In the genomic region with DNA sequence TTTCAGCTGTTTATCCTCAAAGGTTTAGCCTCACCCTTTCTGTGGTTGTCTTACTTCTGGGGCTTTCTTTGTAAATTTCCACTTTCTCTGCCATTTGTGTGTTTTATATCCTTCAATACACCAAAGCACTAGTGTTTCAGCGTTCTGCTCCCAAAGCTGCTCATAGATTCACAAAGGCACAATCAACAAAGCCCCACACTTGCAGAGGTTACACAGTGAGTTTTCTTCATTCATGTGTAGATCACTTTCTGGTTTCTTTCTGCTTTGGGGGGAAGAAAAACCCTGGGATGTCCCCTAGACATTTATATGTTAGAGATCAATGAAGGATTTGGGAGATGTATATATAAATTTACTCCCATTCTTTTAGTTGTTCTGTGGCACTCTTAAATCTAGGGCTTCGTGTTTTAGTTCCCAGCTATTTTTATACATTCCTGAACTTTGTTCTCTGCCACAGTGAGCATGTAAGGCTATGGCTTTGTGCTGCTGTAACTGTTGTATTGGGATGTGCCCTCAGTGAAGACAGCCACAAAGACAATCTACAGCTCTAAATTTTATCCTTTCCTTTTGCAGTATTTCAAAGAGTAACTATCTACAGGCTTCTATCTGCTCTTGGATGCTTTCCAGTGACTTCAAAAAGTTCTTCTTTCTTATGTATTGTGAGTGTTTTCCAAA, we compare ENCODE assay signal across 25 cellular contexts.
DNase-seq lines count a peak whose midpoint lies in the region; ATAC-seq, FAIRE-seq and TF ChIP-seq lines count a peak whose summit lies in the region.
"Had no signal": no experiment of that assay in that cellular context is flagged by ENCODE, and none has a peak within 500 bp of the region (broad histone marks: within the 10 kb centered on the region; RNA-seq: fewer than 3 reads in every experiment).

No MANE protein-coding gene starts in this region.

- H3K9ac ChIP-seq in neural progenitor cell = no peak overlapping the region

- H4K20me1 ChIP-seq in GM23338 (replicated peaks; ENCODE audit: insufficient read depth) (no peaks in the 10 kb centered on the region), PC-9 (ENCODE audit: insufficient read depth) (no peaks in the 10 kb centered on the region), hepatocyte (ENCODE audit: insufficient read depth, poor library complexity, severe bottlenecking) (no peaks in the 10 kb centered on the region), neural progenitor cell (ENCODE audit: low read depth) (no peaks in the 10 kb centered on the region)

- H3K4me3 ChIP-seq in GM23338 (no peak overlapping the region), PC-9 (no peak overlapping the region), hepatocyte (no peak overlapping the region), neural progenitor cell (no peak overlapping the region)
- H3K4me3 ChIP-seq: K562, MG63, Peyer's patch, SJCRH30 had no signal

- H3K9me3 Mint-ChIP-seq in GM23338 (no peaks in the 10 kb centered on the region), neural progenitor cell (no peaks in the 10 kb centered on the region)

- no peaks in the 10 kb centered on the region for H3K27me3 Mint-ChIP-seq in GM23338 (ENCODE audit: insufficient read depth, low read depth, poor library complexity)
- H3K27me3 Mint-ChIP-seq in neural progenitor cell (ENCODE audit: insufficient read depth, low read depth) = no peaks in the 10 kb centered on the region

- TF ChIP-seq CTCF in GM23338 (conservative IDR thresholded peaks at IDR 0.05; ENCODE audit: low read depth in 2 of 2) = no peak
- TF ChIP-seq CTCF in PC-9 (conservative IDR thresholded peaks at IDR 0.05) = no peak
- no peak for TF ChIP-seq CTCF in hepatocyte (IDR thresholded peaks at IDR 0.05; ENCODE audit: poor library complexity)
- no peak for TF ChIP-seq CTCF in neural progenitor cell (IDR thresholded peaks at IDR 0.05)

- H3K4me2 ChIP-seq in GM23338 = peak overlapping the region; percentile 21
- no peak overlapping the region for H3K4me2 ChIP-seq in PC-9
- peak overlapping the region; percentile 23 for H3K4me2 ChIP-seq in hepatocyte
- H3K4me2 ChIP-seq in neural progenitor cell = peak overlapping the region; percentile 8

- H3K36me3 ChIP-seq in GM23338 (ENCODE audit: insufficient read depth) (no peaks in the 10 kb centered on the region), PC-9 (ENCODE audit: low read depth) (no peaks in the 10 kb centered on the region), hepatocyte (replicated peaks; ENCODE audit: insufficient read depth, low read depth) (no peaks in the 10 kb centered on the region), neural progenitor cell (no peaks in the 10 kb centered on the region)
- H3K36me3 ChIP-seq: MG63, Peyer's patch, SJCRH30 had no signal

- FAIRE-seq in RCC 7860 (lab: Jason Lieb, UNC) = no peak
- FAIRE-seq: GM18507, HepG2, K562 had no signal

- H3K79me2 ChIP-seq in GM23338 (replicated peaks; ENCODE audit: insufficient read depth) = no peaks in the 10 kb centered on the region
- no peaks in the 10 kb centered on the region for H3K79me2 ChIP-seq in PC-9 (ENCODE audit: low read depth)
- H3K79me2 ChIP-seq in hepatocyte = no peaks in the 10 kb centered on the region
- H3K79me2 ChIP-seq in neural progenitor cell (ENCODE audit: low read depth) = no peaks in the 10 kb centered on the region

- H3K27ac ChIP-seq in GM23338 (ENCODE audit: low read depth) (no peak overlapping the region; the same call in 1 of the 2 replicates), PC-9 (no peak overlapping the region), hepatocyte (peak overlapping the region; percentile 37), neural progenitor cell (peak overlapping the region; percentile 50)
- H3K27ac ChIP-seq: C4-2B, Peyer's patch, SJCRH30 had no signal

- H3K4me1 ChIP-seq in GM23338 (ENCODE audit: insufficient read depth) (peaks cover 16% of the 10 kb centered on the region), PC-9 (replicated peaks; ENCODE audit: insufficient read depth) (no peaks in the 10 kb centered on the region), hepatocyte (ENCODE audit: insufficient read depth) (no peaks in the 10 kb centered on the region), neural progenitor cell (peaks cover 13% of the 10 kb centered on the region)
- H3K4me1 ChIP-seq: Peyer's patch, SJCRH30 had no signal

- H3K36me3 Mint-ChIP-seq in GM23338 (ENCODE audit: low read depth) (no peaks in the 10 kb centered on the region), neural progenitor cell (no peaks in the 10 kb centered on the region)

- ATAC-seq in GM23338 = peak; percentile 75
- no peak for ATAC-seq in HG02678 (IDR thresholded peaks at IDR 0.05; ENCODE audit: unreplicated experiment)
- ATAC-seq: HepG2, K562 had no signal

- no peak overlapping the region for H3K4me3 Mint-ChIP-seq in GM23338
- no peak overlapping the region for H3K4me3 Mint-ChIP-seq in neural progenitor cell
- H3K4me3 Mint-ChIP-seq: HFFc6 had no signal

- H3K9me2 ChIP-seq in GM23338 (ENCODE audit: insufficient read depth) (no peaks in the 10 kb centered on the region), PC-9 (ENCODE audit: insufficient read depth) (peaks cover 5% of the 10 kb centered on the region; the same call in 1 of the 2 replicates), hepatocyte (replicated peaks; ENCODE audit: insufficient read depth) (no peaks in the 10 kb centered on the region)

- BruUV-seq in PC-9 (replicated peaks; lab: Mats Ljungman, UMichigan) = no TSS peak

- WGBS in hepatocyte (ENCODE audit: low lambda C conversion rate, missing lambda C conversion rate) = 25% methylated on average over 2 of the region's 2 CpGs

- H3F3A ChIP-seq in GM23338 (replicated peaks; ENCODE audit: low read depth) (no peaks in the 10 kb centered on the region), PC-9 (ENCODE audit: insufficient read depth, low read depth) (no peaks in the 10 kb centered on the region), neural progenitor cell (ENCODE audit: low read depth) (no peaks in the 10 kb centered on the region)

- H3K4me1 Mint-ChIP-seq in GM23338 (peaks cover 14% of the 10 kb centered on the region), neural progenitor cell (peaks cover 11% of the 10 kb centered on the region)

- H3K27me3 ChIP-seq in GM23338 (ENCODE audit: insufficient read depth) = no peaks in the 10 kb centered on the region
- no peaks in the 10 kb centered on the region for H3K27me3 ChIP-seq in PC-9 (ENCODE audit: insufficient read depth, low read depth)
- H3K27me3 ChIP-seq in hepatocyte = no peaks in the 10 kb centered on the region
- H3K27me3 ChIP-seq in neural progenitor cell = no peaks in the 10 kb centered on the region
- H3K27me3 ChIP-seq: MG63, Peyer's patch, SJCRH30 had no signal

- CTCF ChIA-PET in PC-9 (lab: Charles Lee) = no interaction called here

- H3K27ac Mint-ChIP-seq in GM23338 (peak overlapping the region; percentile 92), neural progenitor cell (peak overlapping the region; percentile 79)
- H3K27ac Mint-ChIP-seq: HFFc6 had no signal

- H2AFZ ChIP-seq in GM23338 (peak overlapping the region; percentile 90), PC-9 (peak overlapping the region; percentile 35; the same call in 1 of the 2 replicates), hepatocyte (peak overlapping the region; percentile 54), neural progenitor cell (replicated peaks) (peak overlapping the region; percentile 99)

- POLR2A ChIA-PET in PC-9 (lab: Charles Lee; ENCODE audit: unreplicated experiment) = no interaction called here

- intact Hi-C loops in PC-9 (cut with micrococcal nuclease; ENCODE audit: unreplicated experiment) = no loop called here

- H3K9me3 ChIP-seq in PC-9 (ENCODE audit: insufficient read depth, low read depth) (no peaks in the 10 kb centered on the region), hepatocyte (ENCODE audit: low read depth) (no peaks in the 10 kb centered on the region), neural progenitor cell (ENCODE audit: low read depth) (no peaks in the 10 kb centered on the region)
- H3K9me3 ChIP-seq: MG63, Peyer's patch, SJCRH30 had no signal

- DNase-seq in GM23338 (ENCODE audit: low spot score) = peak; percentile 8
- no peak for DNase-seq in PC-9
- no peak for DNase-seq in hepatocyte (ENCODE audit: low spot score)
- DNase-seq in neural progenitor cell (ENCODE audit: low spot score) = peak; percentile 7
- DNase-seq in NCI-H446 treated with DMSO at 0.1 percent for 48 hours (lab: John Stamatoyannopoulos, UW) = no peak
- DNase-seq in iPS-NIHi7 (ENCODE audit: extremely low spot score) = no peak
- no peak for DNase-seq in RCC 7860 (ENCODE audit: low spot score)
- DNase-seq: 8988T; AML-193; GDM1; HFFc6; MG63; NCI-H146; NCI-H2029; NCI-H226; NCI-H524; NCI-H774; NK-92 treated with Interleukin-12 subunit alpha and Interleukin-12 subunit beta, amount 100 ng/mL, for 24 hours; Peyer's patch; SJCRH30 had no signal

TF ChIP-seq in GM23338, 12 proteins besides CTCF, POLR2A, EP300 and RAD21:
- TF ChIP-seq NANOG (IDR thresholded peaks at IDR 0.05; ENCODE audit: borderline replicate concordance) = no peak
- no peak for TF ChIP-seq ETS1 (IDR thresholded peaks at IDR 0.05)
- TF ChIP-seq POLR2AphosphoS5 (IDR thresholded peaks at IDR 0.05; ENCODE audit: low read depth) = no peak
- no peak for TF ChIP-seq ZNF331 (CRISPR knock-in tag; IDR thresholded peaks at IDR 0.05; ENCODE audit: low read depth)
- TF ChIP-seq ZNF114 (CRISPR knock-in tag; IDR thresholded peaks at IDR 0.05) = no peak
TF ChIP-seq in GM23338: peak in this region for 0.

Comparison
In these comparisons a context has a peak if more than half of its experiments do, and no peak if none do; other contexts are left out.
1. DNase-seq: peak in GM23338 (single experiment) and neural progenitor cell (single experiment); none in PC-9 (0 of 2), hepatocyte (single experiment), NCI-H446 treated with DMSO at 0.1 percent for 48 hours (single experiment), iPS-NIHi7 (single experiment) and RCC 7860 (single experiment).
2. H2AFZ ChIP-seq: peak in every context shown above with its lines; median percentile 99 in neural progenitor cell; 90 in GM23338; 54 in hepatocyte; 35 in PC-9.
3. H3K27ac ChIP-seq: peak in hepatocyte (single experiment) and neural progenitor cell (single experiment); none in GM23338 (single experiment) and PC-9 (single experiment).